In the genomic region with DNA sequence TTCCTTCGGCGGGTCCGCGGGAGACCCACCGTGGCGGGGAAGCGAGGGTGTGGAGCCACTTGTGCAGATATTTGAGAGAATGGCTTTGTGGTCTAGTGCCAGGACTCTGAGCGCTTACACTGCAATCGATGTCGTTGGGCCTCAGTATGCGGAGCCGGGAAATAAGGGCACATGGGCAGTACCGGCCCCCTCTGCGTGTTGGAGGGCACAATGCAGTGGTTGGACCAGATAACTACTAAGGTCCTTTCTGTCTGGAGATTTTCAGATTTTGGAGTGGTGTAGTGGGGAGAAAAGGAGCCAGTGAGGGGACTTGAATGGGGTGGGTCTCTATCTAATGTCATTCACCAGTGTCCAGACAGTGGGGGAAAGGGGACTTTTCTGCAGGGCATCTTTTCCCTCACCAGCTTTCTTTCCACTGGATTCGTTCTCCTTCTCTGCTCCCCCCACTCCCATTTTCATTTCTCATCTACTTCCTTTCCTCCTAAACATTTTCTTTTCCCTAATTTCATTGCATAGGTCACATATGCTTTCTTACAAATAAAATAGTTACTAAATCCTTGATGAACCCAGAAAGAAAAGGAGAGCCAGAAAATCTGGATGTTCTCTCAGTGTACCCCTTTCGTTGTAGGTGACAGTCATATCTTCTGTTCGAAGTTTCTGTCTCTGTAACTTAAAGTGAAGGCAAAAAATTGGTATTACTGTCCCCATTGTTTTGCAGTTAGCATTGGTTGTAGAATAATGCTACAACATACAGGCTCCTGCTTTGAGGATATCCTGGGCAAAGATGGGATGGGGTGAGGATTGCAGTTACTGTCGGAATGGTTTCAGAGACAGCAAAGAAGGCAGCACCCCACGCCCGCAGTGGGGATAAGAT, we compare ENCODE assay signal across 8 cellular contexts. TPM values are rescaled to one million over a fixed set of nuclear protein-coding genes. Genes with fewer than 3 reads are reported as not detected.
A peak's percentile ranks its signal among the peaks of the same experiment; 100 is the strongest.
DNase-seq lines count a peak whose midpoint lies in the region; ATAC-seq and TF ChIP-seq lines count a peak whose summit lies in the region.

No MANE protein-coding gene starts in this region.

- H3K36me3 Mint-ChIP-seq in chondrocyte (ENCODE audit: low read depth) (peaks cover 4% of the 10 kb centered on the region), naive B cell (no peaks in the 10 kb centered on the region)

- peak overlapping the region; percentile 16; the same call in 1 of the 2 replicates for H2AFZ ChIP-seq in MM.1S (ENCODE audit: low read length)

- H4K20me1 ChIP-seq in MM.1S (ENCODE audit: insufficient read depth, low read length) = no peaks in the 10 kb centered on the region

- peaks cover 45% of the 10 kb centered on the region for H3K4me1 ChIP-seq in MM.1S (ENCODE audit: low read length)

- H3K36me3 ChIP-seq in MM.1S (replicated peaks; ENCODE audit: insufficient read depth, low read length) = no peaks in the 10 kb centered on the region

- H3K4me2 ChIP-seq in MM.1S (ENCODE audit: low read depth, low read length) = peak overlapping the region; percentile 98

- H3K27ac Mint-ChIP-seq in chondrocyte (ENCODE audit: unreplicated experiment) = peak overlapping the region; percentile 97
- H3K27ac Mint-ChIP-seq in naive B cell = peak overlapping the region in 2 of 6 donors; percentile 24 to 59

- peaks cover 17% of the 10 kb centered on the region for H3K27me3 ChIP-seq in MM.1S (replicated peaks; ENCODE audit: insufficient read depth, low read length)

- peaks cover 40% of the 10 kb centered on the region for H3F3A ChIP-seq in MM.1S (ENCODE audit: insufficient read depth, low read length)

- H3K27me3 Mint-ChIP-seq in chondrocyte (ENCODE audit: low read depth) = peaks cover 7% of the 10 kb centered on the region
- peaks cover 36 to 52% (median 44%) of the 10 kb centered on the region in 3 donors for H3K27me3 Mint-ChIP-seq in naive B cell

- TF ChIP-seq CTCF in MM.1S (IDR thresholded peaks at IDR 0.05; ENCODE audit: low read length) (no peak), chondrocyte (IDR thresholded peaks at IDR 0.05) (no peak)

- peaks cover 53% of the 10 kb centered on the region for H3K79me2 ChIP-seq in MM.1S (ENCODE audit: low read length)

- no peaks in the 10 kb centered on the region for H3K9me3 ChIP-seq in MM.1S (replicated peaks; ENCODE audit: insufficient read depth, low read length)

- H3K4me1 Mint-ChIP-seq in chondrocyte (ENCODE audit: low read depth) (peaks cover 80% of the 10 kb centered on the region), naive B cell (peaks cover 17 to 33% (median 29%) of the 10 kb centered on the region in 3 donors)

- H3K9me3 Mint-ChIP-seq in chondrocyte (ENCODE audit: low read depth) (no peaks in the 10 kb centered on the region), naive B cell (no peaks in the 10 kb centered on the region)

- DNase-seq in DMS153 treated with DMSO at 0.1 percent for 48 hours (lab: John Stamatoyannopoulos, UW; ENCODE audit: unreplicated experiment) (peak; percentile 39), DMS153 (lab: John Stamatoyannopoulos, UW) (no peak), MM.1S (no peak), chondrocyte (ENCODE audit: low spot score) (no peak), naive B cell (no peak), HuH-7 (ENCODE audit: low spot score) (no peak)

- H3K9ac ChIP-seq in MM.1S (ENCODE audit: low read length) = peak overlapping the region; percentile 98

- ATAC-seq in naive B cell (ENCODE audit: low read depth in 2 of 2) (no peak), HG03469 (IDR thresholded peaks at IDR 0.05; ENCODE audit: unreplicated experiment) (no peak), HG02588 (IDR thresholded peaks at IDR 0.05; ENCODE audit: unreplicated experiment) (no peak)

- H3K27ac ChIP-seq in MM.1S (ENCODE audit: low read length) = peak overlapping the region; percentile 96; the same call in 1 of the 2 replicates

- peak overlapping the region; percentile 82 for H3K4me3 ChIP-seq in MM.1S (ENCODE audit: low read length)

- no peaks in the 10 kb centered on the region for H3K9me2 ChIP-seq in MM.1S (replicated peaks; ENCODE audit: insufficient read depth, low read length)

- H3K4me3 Mint-ChIP-seq in chondrocyte (ENCODE audit: unreplicated experiment) = peak overlapping the region; percentile 90
- peak overlapping the region; percentile 88 to 98 (median 96) for H3K4me3 Mint-ChIP-seq in naive B cell

RNA-seq across cellular contexts. Expression of a gene that starts 1.4 kb away (rescaled TPM):
- 3.5 to 54.5 TPM (median 50.2 TPM) in 3 replicates for total RNA-seq in chondrocyte
- 1 to 10 TPM in 1 of 6 donors, under 1 TPM in 4, not detected in 1; 0.35 to 1.0 (median 0.76) TPM for polyA plus RNA-seq in naive B cell (ENCODE audit: low read depth in 6 of 6)
